In genomic region chr6:44831002-44831610, GRCh38 we compare ENCODE assay signal across 21 cellular contexts.
DNase-seq lines count a peak whose midpoint lies in the region; ATAC-seq and TF ChIP-seq lines count a peak whose summit lies in the region.
"Had no signal": no experiment of that assay in that cellular context is flagged by ENCODE, and none has a peak within 500 bp of the region (broad histone marks: within the 10 kb centered on the region; RNA-seq: fewer than 3 reads in every experiment).

No MANE protein-coding gene starts in this region.

- no peak for TF ChIP-seq CTCF in cardiac muscle cell (IDR thresholded peaks at IDR 0.05; ENCODE audit: low read depth, low read length)
- no peak for TF ChIP-seq CTCF in right atrium auricular region (IDR thresholded peaks at IDR 0.05)

- H3K4me1 ChIP-seq in cardiac muscle cell (ENCODE audit: low read depth) (no peaks in the 10 kb centered on the region), right atrium auricular region (no peaks in the 10 kb centered on the region), adipocyte (ENCODE audit: control insufficient read depth, insufficient read depth, low read length) (peaks cover 53% of the 10 kb centered on the region)
- H3K4me1 ChIP-seq: pancreas, upper lobe of right lung had no signal

- no peaks in the 10 kb centered on the region for H3K9me3 Mint-ChIP-seq in stimulated activated effector memory CD8-positive, alpha-beta T cell treated with anti-CD3 and anti-CD28 coated beads, Interleukin-12 subunit alpha, Interleukin-12 subunit beta, amount 100 ng/mL, for 72 hours

- DNase-seq in cardiac muscle cell (ENCODE audit: low read depth in 1 of 2, low spot score in 1 of 2), result peak; percentile 15 to 51
- no peak for DNase-seq in right atrium auricular region (ENCODE audit: low spot score)
- DNase-seq in adipocyte (ENCODE audit: low read depth), result peak; percentile 32
- peak; percentile 62 for DNase-seq in left kidney (ENCODE audit: low read depth, low spot score)
- no peak for DNase-seq in stimulated activated effector memory CD8-positive, alpha-beta T cell treated with anti-CD3 and anti-CD28 coated beads, Interleukin-12 subunit alpha, Interleukin-12 subunit beta, amount 100 ng/mL, for 72 hours (ENCODE audit: low spot score in 2 of 2)
- no peak for DNase-seq in NOMO-1 treated with dmso at 0.1 percent for 144 hours (lab: John Stamatoyannopoulos, UW; ENCODE audit: unreplicated experiment)
- no peak for DNase-seq in Ammon's horn (ENCODE audit: low spot score)
- DNase-seq: activated T-cell treated with anti-CD3 and anti-CD28 coated beads, Interleukin-2, amount 50 U/mL, for 48 hours; CD4-positive, CD25-positive, alpha-beta regulatory T cell; DND-41; erythroblast; heart right ventricle; NCI-H1105 treated with DMSO at 0.1 percent for 48 hours; pancreas; stimulated activated naive CD8-positive, alpha-beta T cell treated with anti-CD3 and anti-CD28 coated beads, Interleukin-15, Interleukin-2, amounts not matched to agents 100 U/mL and 50 U/mL, for 24 hours; upper lobe of right lung had no signal

- no peak for ATAC-seq in stimulated activated effector memory CD8-positive, alpha-beta T cell treated with anti-CD3 and anti-CD28 coated beads, Interleukin-12 subunit alpha, Interleukin-12 subunit beta, amount 100 ng/mL, for 72 hours
- ATAC-seq in GM21526 (IDR thresholded peaks at IDR 0.05; ENCODE audit: low FRiP score, unreplicated experiment), result no peak
- ATAC-seq: GM12878; HCT116; heart right ventricle; K562; pancreas; stimulated activated naive CD8-positive, alpha-beta T cell treated with anti-CD3 and anti-CD28 coated beads, Interleukin-15, Interleukin-2, amounts not matched to agents 100 U/mL and 50 U/mL, for 24 hours; upper lobe of right lung had no signal

- peaks cover 26% of the 10 kb centered on the region for H3K4me1 Mint-ChIP-seq in stimulated activated effector memory CD8-positive, alpha-beta T cell treated with anti-CD3 and anti-CD28 coated beads, Interleukin-12 subunit alpha, Interleukin-12 subunit beta, amount 100 ng/mL, for 72 hours

- H3K9me3 ChIP-seq in cardiac muscle cell (ENCODE audit: low read depth), result no peaks in the 10 kb centered on the region
- H3K9me3 ChIP-seq in right atrium auricular region, result no peaks in the 10 kb centered on the region
- H3K9me3 ChIP-seq in adipocyte (ENCODE audit: control insufficient read depth, low read length), result no peaks in the 10 kb centered on the region
- H3K9me3 ChIP-seq: heart right ventricle, pancreas, upper lobe of right lung had no signal

- no peaks in the 10 kb centered on the region for H3K27me3 ChIP-seq in cardiac muscle cell
- H3K27me3 ChIP-seq in right atrium auricular region, result no peaks in the 10 kb centered on the region
- H3K27me3 ChIP-seq in adipocyte (replicated peaks; ENCODE audit: control insufficient read depth, insufficient read depth, low read length), result no peaks in the 10 kb centered on the region
- H3K27me3 ChIP-seq: heart right ventricle, pancreas, upper lobe of right lung had no signal

- H3K27ac ChIP-seq in cardiac muscle cell (no peak overlapping the region), right atrium auricular region (no peak overlapping the region)
- H3K27ac ChIP-seq: coronary artery, heart right ventricle, pancreas, upper lobe of right lung had no signal

- H3K36me3 ChIP-seq in cardiac muscle cell (no peaks in the 10 kb centered on the region), right atrium auricular region (no peaks in the 10 kb centered on the region), adipocyte (ENCODE audit: control insufficient read depth, insufficient read depth, low read length, severe bottlenecking) (no peaks in the 10 kb centered on the region)
- H3K36me3 ChIP-seq: heart right ventricle, pancreas, upper lobe of right lung had no signal

- H3K36me3 Mint-ChIP-seq in stimulated activated effector memory CD8-positive, alpha-beta T cell treated with anti-CD3 and anti-CD28 coated beads, Interleukin-12 subunit alpha, Interleukin-12 subunit beta, amount 100 ng/mL, for 72 hours, result peaks cover 6% of the 10 kb centered on the region

- H3K4me3 ChIP-seq in cardiac muscle cell, result no peak overlapping the region
- H3K4me3 ChIP-seq in right atrium auricular region, result no peak overlapping the region
- H3K4me3 ChIP-seq in adipocyte (ENCODE audit: low read length), result no peak overlapping the region
- H3K4me3 ChIP-seq: coronary artery, GM12878, heart right ventricle, K562, pancreas, upper lobe of right lung had no signal

- peak overlapping the region; percentile 59 for H3K27ac Mint-ChIP-seq in stimulated activated effector memory CD8-positive, alpha-beta T cell treated with anti-CD3 and anti-CD28 coated beads, Interleukin-12 subunit alpha, Interleukin-12 subunit beta, amount 100 ng/mL, for 72 hours
- H3K27ac Mint-ChIP-seq: CD4-positive, CD25-positive, alpha-beta regulatory T cell had no signal

- H3K4me3 Mint-ChIP-seq in stimulated activated effector memory CD8-positive, alpha-beta T cell treated with anti-CD3 and anti-CD28 coated beads, Interleukin-12 subunit alpha, Interleukin-12 subunit beta, amount 100 ng/mL, for 72 hours, result no peak overlapping the region
- H3K4me3 Mint-ChIP-seq: CD4-positive, CD25-positive, alpha-beta regulatory T cell had no signal

- peak overlapping the region; percentile 27 for H3K9ac ChIP-seq in adipocyte (ENCODE audit: low read length)

Comparison
In these comparisons a context has a peak if more than half of its experiments do, and no peak if none do; other contexts are left out.
1. DNase-seq: peak in cardiac muscle cell (2 of 2), adipocyte (single experiment) and left kidney (single experiment); none in right atrium auricular region (single experiment), stimulated activated effector memory CD8-positive, alpha-beta T cell treated with anti-CD3 and anti-CD28 coated beads, Interleukin-12 subunit alpha, Interleukin-12 subunit beta, amount 100 ng/mL, for 72 hours (0 of 2), NOMO-1 treated with dmso at 0.1 percent for 144 hours (single experiment) and Ammon's horn (single experiment).